In the genomic region with DNA sequence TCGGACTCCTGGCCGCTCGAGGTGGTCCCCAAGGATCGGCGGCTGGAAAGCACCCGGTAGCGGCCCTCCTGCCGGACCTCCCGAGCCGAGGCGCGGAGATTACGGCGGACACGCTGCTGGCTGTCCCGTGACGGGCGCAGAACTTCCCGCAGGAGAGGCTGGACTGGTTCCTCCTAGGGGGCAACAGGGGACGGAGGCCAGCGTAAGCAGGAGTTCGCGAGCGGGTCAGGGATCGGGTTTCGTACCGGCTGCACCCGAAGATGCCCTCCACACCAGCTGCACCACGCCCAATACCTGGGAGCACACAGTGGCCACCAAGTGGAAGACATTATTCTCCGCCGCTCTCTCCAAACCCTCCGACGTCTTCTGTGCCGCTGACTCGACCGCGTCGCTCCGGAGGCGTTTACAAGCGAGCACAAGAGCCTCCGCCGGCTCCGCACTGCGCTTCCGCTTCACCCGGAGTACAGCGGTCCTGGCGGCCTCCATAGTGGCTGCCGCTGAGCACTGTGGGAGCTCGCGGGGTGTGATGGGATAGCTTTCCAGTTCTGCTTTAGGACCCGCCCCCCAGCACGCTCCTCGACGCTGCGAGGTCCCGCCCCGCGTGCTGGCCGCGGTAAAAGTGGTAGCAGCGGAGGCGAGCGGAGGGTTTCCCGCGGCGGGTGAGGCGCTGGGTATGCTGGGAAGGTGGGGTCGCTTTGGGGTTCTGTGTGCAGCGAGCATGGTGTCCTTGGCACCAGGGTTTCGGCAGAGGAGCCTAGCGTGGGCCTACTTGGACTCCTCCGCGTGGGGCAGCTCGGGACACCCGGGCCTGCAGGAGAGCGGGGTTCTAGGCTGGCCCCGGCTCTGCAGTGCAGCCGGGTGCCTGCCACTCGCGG, we compare ENCODE assay signal across 1 cellular context.
TF ChIP-seq lines count a peak whose summit lies in the region.

A gene with protein sequence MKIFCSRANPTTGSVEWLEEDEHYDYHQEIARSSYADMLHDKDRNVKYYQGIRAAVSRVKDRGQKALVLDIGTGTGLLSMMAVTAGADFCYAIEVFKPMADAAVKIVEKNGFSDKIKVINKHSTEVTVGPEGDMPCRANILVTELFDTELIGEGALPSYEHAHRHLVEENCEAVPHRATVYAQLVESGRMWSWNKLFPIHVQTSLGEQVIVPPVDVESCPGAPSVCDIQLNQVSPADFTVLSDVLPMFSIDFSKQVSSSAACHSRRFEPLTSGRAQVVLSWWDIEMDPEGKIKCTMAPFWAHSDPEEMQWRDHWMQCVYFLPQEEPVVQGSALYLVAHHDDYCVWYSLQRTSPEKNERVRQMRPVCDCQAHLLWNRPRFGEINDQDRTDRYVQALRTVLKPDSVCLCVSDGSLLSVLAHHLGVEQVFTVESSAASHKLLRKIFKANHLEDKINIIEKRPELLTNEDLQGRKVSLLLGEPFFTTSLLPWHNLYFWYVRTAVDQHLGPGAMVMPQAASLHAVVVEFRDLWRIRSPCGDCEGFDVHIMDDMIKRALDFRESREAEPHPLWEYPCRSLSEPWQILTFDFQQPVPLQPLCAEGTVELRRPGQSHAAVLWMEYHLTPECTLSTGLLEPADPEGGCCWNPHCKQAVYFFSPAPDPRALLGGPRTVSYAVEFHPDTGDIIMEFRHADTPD (plus strand): TSS at position 579 of the 875 bp plus-strand sequence. CDS start 4,961 bp downstream, outside the sequence.
Gene SLC7A6OS (minus strand): TSS at position 506 of the 875 bp plus-strand sequence. CDS start 20 bp downstream, at position 486.

TF ChIP-seq in K562, 482 proteins besides CTCF, POLR2A, EP300 and RAD21 (continued from another document and continues in another):
- TF ChIP-seq, protein P1, sequence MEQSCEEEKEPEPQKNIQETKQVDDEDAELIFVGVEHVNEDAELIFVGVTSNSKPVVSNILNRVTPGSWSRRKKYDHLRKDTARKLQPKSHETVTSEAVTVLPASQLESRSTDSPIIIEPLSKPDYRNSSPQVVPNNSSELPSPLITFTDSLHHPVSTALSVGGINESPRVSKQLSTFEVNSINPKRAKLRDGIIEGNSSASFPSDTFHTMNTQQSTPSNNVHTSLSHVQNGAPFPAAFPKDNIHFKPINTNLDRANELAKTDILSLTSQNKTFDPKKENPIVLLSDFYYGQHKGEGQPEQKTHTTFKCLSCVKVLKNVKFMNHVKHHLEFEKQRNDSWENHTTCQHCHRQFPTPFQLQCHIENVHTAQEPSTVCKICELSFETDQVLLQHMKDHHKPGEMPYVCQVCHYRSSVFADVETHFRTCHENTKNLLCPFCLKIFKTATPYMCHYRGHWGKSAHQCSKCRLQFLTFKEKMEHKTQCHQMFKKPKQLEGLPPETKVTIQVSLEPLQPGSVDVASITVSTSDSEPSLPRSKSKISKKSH (CRISPR knock-in tag; IDR thresholded peaks at IDR 0.05) = no peak
- TF ChIP-seq, protein P2, sequence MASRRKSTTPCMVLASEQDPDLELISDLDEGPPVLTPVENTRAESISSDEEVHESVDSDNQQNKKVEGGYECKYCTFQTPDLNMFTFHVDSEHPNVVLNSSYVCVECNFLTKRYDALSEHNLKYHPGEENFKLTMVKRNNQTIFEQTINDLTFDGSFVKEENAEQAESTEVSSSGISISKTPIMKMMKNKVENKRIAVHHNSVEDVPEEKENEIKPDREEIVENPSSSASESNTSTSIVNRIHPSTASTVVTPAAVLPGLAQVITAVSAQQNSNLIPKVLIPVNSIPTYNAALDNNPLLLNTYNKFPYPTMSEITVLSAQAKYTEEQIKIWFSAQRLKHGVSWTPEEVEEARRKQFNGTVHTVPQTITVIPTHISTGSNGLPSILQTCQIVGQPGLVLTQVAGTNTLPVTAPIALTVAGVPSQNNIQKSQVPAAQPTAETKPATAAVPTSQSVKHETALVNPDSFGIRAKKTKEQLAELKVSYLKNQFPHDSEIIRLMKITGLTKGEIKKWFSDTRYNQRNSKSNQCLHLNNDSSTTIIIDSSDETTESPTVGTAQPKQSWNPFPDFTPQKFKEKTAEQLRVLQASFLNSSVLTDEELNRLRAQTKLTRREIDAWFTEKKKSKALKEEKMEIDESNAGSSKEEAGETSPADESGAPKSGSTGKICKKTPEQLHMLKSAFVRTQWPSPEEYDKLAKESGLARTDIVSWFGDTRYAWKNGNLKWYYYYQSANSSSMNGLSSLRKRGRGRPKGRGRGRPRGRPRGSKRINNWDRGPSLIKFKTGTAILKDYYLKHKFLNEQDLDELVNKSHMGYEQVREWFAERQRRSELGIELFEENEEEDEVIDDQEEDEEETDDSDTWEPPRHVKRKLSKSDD (conservative IDR thresholded peaks at IDR 0.05; ENCODE audit: low read length) = no peak
- TF ChIP-seq IRF2 (CRISPR knock-in tag; IDR thresholded peaks at IDR 0.05) = no peak
- peak; percentile 88 for TF ChIP-seq RNF2 (IDR thresholded peaks at IDR 0.05)
- no peak for TF ChIP-seq PTTG1 (tag; IDR thresholded peaks at IDR 0.05; ENCODE audit: low read depth)
- TF ChIP-seq ZNF41 (CRISPR knock-in tag; conservative IDR thresholded peaks at IDR 0.05) = no peak
- TF ChIP-seq, protein P3, sequence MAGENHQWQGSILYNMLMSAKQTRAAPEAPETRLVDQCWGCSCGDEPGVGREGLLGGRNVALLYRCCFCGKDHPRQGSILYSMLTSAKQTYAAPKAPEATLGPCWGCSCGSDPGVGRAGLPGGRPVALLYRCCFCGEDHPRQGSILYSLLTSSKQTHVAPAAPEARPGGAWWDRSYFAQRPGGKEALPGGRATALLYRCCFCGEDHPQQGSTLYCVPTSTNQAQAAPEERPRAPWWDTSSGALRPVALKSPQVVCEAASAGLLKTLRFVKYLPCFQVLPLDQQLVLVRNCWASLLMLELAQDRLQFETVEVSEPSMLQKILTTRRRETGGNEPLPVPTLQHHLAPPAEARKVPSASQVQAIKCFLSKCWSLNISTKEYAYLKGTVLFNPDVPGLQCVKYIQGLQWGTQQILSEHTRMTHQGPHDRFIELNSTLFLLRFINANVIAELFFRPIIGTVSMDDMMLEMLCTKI (IDR thresholded peaks at IDR 0.05; ENCODE audit: partially characterized antibody) = no peak
- TF ChIP-seq POLR2B (IDR thresholded peaks at IDR 0.05; ENCODE audit: low read depth, partially characterized antibody) = peak; percentile 93
- TF ChIP-seq MAX (CRISPR knock-in tag; IDR thresholded peaks at IDR 0.05) = peak; percentile 97
- no peak for TF ChIP-seq TEAD2 (tag; IDR thresholded peaks at IDR 0.05)
- TF ChIP-seq SFPQ (IDR thresholded peaks at IDR 0.05; ENCODE audit: low read depth, low read length) = no peak
- TF ChIP-seq SP2 (IDR thresholded peaks at IDR 0.05; ENCODE audit: extremely low read depth, low read depth, low read length, poor library complexity, severe bottlenecking) = no peak
- TF ChIP-seq SRSF3 (IDR thresholded peaks at IDR 0.05; ENCODE audit: insufficient read depth, low read length) = no peak
- TF ChIP-seq NR4A1 (CRISPR knock-in tag; IDR thresholded peaks at IDR 0.05) = no peak
- no peak for TF ChIP-seq NR4A1 (tag; IDR thresholded peaks at IDR 0.05)
- TF ChIP-seq KDM2B (CRISPR knock-in tag; IDR thresholded peaks at IDR 0.05) = 0 out of 2 replicates have a peak, but pooled peaks have one; percentile 7
- TF ChIP-seq KLF10 (CRISPR knock-in tag; IDR thresholded peaks at IDR 0.05) = no peak
- TF ChIP-seq ELF2 (CRISPR knock-in tag; IDR thresholded peaks at IDR 0.05) = no peak
- TF ChIP-seq IFI16 (CRISPR knock-in tag; IDR thresholded peaks at IDR 0.05) = no peak
- TF ChIP-seq POLR3A (IDR thresholded peaks at IDR 0.05; ENCODE audit: borderline replicate concordance, extremely low read depth, insufficient read depth, insufficient read length) = no peak
- TF ChIP-seq NFIC (IDR thresholded peaks at IDR 0.05) = peak; percentile 27; the same call in 1 of the 2 replicates
- no peak for TF ChIP-seq NFXL1 (CRISPR knock-in tag; IDR thresholded peaks at IDR 0.05)
- TF ChIP-seq LARP7 (IDR thresholded peaks at IDR 0.05) = no peak
- TF ChIP-seq, protein P4, sequence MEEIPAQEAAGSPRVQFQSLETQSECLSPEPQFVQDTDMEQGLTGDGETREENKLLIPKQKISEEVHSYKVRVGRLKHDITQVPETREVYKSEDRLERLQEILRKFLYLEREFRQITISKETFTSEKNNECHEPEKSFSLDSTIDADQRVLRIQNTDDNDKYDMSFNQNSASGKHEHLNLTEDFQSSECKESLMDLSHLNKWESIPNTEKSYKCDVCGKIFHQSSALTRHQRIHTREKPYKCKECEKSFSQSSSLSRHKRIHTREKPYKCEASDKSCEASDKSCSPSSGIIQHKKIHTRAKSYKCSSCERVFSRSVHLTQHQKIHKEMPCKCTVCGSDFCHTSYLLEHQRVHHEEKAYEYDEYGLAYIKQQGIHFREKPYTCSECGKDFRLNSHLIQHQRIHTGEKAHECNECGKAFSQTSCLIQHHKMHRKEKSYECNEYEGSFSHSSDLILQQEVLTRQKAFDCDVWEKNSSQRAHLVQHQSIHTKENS (CRISPR knock-in tag; IDR thresholded peaks at IDR 0.05) = no peak
- no peak for TF ChIP-seq ZNF778 (CRISPR knock-in tag; IDR thresholded peaks at IDR 0.05)
- no peak for TF ChIP-seq FOXJ2 (tag; IDR thresholded peaks at IDR 0.05)
- TF ChIP-seq BMI1 (IDR thresholded peaks at IDR 0.05; ENCODE audit: low read length) = no peak
- TF ChIP-seq ZNF24 (IDR thresholded peaks at IDR 0.05) = no peak
- no peak for TF ChIP-seq THRAP3 (IDR thresholded peaks at IDR 0.05; ENCODE audit: borderline replicate concordance)
- TF ChIP-seq TARDBP (IDR thresholded peaks at IDR 0.05) = no peak
- 0 out of 4 replicates have a peak, but pooled peaks of 1 of the 2 experiments have one; percentile 60 for TF ChIP-seq BCLAF1 (IDR thresholded peaks at IDR 0.05; ENCODE audit: borderline replicate concordance in 1 of 2, control insufficient read depth in 1 of 2, low read depth in 2 of 2, low read length in 1 of 2)
- TF ChIP-seq TCF15 (CRISPR knock-in tag; IDR thresholded peaks at IDR 0.05) = no peak
- TF ChIP-seq ZNF592 (IDR thresholded peaks at IDR 0.05) = peak; percentile 85
- peak; percentile 88 for TF ChIP-seq TAF1 (IDR thresholded peaks at IDR 0.05; ENCODE audit: control insufficient read depth, extremely low read depth, insufficient read depth, low read length, severe bottlenecking)
- peak in 1 of 2 experiments; percentile 70; a peak in 1 of 4 replicates for TF ChIP-seq SRF (CRISPR knock-in tag; IDR thresholded peaks at IDR 0.05)
